ENCODE assay signal across 8 cellular contexts in the genomic region with DNA sequence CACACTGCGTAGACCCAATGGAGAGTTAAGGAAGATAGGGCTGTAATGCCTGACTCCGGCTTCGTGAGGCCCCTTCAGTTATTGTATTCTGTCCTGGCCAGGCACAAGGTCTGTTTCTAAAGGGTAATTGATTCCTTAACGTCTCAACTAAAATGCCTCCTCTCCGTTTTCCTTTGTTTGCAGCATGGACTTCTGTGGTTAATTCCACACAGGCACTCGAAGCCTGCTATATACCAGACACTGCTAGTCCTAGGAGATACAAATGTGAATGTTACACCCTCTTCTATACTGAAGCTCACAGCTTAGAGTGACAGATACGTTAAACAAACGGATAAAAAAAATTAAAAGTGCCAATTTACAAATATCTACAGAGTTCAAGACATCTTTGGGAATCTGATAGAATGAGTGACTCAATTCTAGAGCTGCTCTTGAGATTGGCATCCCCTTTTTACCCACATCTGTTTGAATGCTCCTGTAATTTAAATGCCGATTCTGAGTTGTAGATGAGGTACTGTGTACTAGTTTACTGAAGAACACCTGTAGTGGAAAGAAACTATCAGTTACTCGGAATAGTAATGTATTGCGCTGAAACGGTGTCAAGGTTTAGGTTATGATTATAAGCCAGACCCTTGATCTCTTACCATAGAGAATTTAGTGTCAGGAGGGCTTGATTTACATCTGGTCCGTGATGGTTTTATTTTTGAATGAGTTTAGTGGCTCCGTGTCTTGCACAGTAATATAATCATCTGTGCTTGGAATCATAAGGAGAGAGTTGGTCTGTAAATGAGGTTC. TPM values are rescaled to one million over a fixed set of nuclear protein-coding genes. Genes with fewer than 3 reads are reported as not detected.
DNase-seq lines count a peak whose midpoint lies in the region; ATAC-seq and TF ChIP-seq lines count a peak whose summit lies in the region.

No MANE protein-coding gene starts in this region.

- peak overlapping the region; percentile 96 for H3K27ac Mint-ChIP-seq in stimulated activated effector memory CD8-positive, alpha-beta T cell treated with anti-CD3 and anti-CD28 coated beads, Interleukin-12 subunit alpha, Interleukin-12 subunit beta, amount 100 ng/mL, for 72 hours

- intact Hi-C loops in right cardiac atrium (cut with DNase I): loop anchor here in 2 of 4 donors (2.0 to 5.0 kb wide), 2 partner anchors 109 to 114 kb away; partner anchors contain the start of gene NFKBIA (in 1 of the 2)

- peak overlapping the region; percentile 79 for H3K4me3 ChIP-seq in WERI-Rb-1 (ENCODE audit: low read depth, low read length)
- H3K4me3 ChIP-seq in right cardiac atrium (ENCODE audit: low read length): peak overlapping the region; percentile 90

- no peaks in the 10 kb centered on the region for H3K9me3 ChIP-seq in WERI-Rb-1 (ENCODE audit: severe bottlenecking)
- no peaks in the 10 kb centered on the region for H3K9me3 ChIP-seq in right cardiac atrium (ENCODE audit: control insufficient read depth, low read length)

- 7% methylated on average over 14 of the region's 14 CpGs for WGBS in right cardiac atrium

- H3K9me3 Mint-ChIP-seq in stimulated activated effector memory CD8-positive, alpha-beta T cell treated with anti-CD3 and anti-CD28 coated beads, Interleukin-12 subunit alpha, Interleukin-12 subunit beta, amount 100 ng/mL, for 72 hours: no peaks in the 10 kb centered on the region

- no peaks in the 10 kb centered on the region for H3K4me1 ChIP-seq in right cardiac atrium (ENCODE audit: control insufficient read depth, insufficient read depth, low read length)

- peaks cover 12% of the 10 kb centered on the region for H3K36me3 ChIP-seq in WERI-Rb-1

- H3K36me3 Mint-ChIP-seq in stimulated activated effector memory CD8-positive, alpha-beta T cell treated with anti-CD3 and anti-CD28 coated beads, Interleukin-12 subunit alpha, Interleukin-12 subunit beta, amount 100 ng/mL, for 72 hours: peaks cover 59% of the 10 kb centered on the region

- H3K4me3 Mint-ChIP-seq in stimulated activated effector memory CD8-positive, alpha-beta T cell treated with anti-CD3 and anti-CD28 coated beads, Interleukin-12 subunit alpha, Interleukin-12 subunit beta, amount 100 ng/mL, for 72 hours: peak overlapping the region; percentile 98

- H3K27me3 ChIP-seq in WERI-Rb-1 (ENCODE audit: insufficient read depth, low read depth, severe bottlenecking): no peaks in the 10 kb centered on the region
- no peaks in the 10 kb centered on the region for H3K27me3 ChIP-seq in right cardiac atrium (ENCODE audit: control insufficient read depth, insufficient read depth)

- DNase-seq in DMS79 treated with DMSO at 0.1 percent for 48 hours (lab: John Stamatoyannopoulos, UW): peak; percentile 78
- DNase-seq in WERI-Rb-1: no peak
- no peak for DNase-seq in right cardiac atrium
- no peak for DNase-seq in stimulated activated effector memory CD8-positive, alpha-beta T cell treated with anti-CD3 and anti-CD28 coated beads, Interleukin-12 subunit alpha, Interleukin-12 subunit beta, amount 100 ng/mL, for 72 hours (ENCODE audit: low spot score in 2 of 2)
- no peak for DNase-seq in RPMI8226
- no peak for DNase-seq in NCI-H1694 treated with DMSO at 0.1 percent for 48 hours (lab: John Stamatoyannopoulos, UW)
- DNase-seq in SIG-M5 (lab: John Stamatoyannopoulos, UW): no peak

- ATAC-seq in HG02610 (IDR thresholded peaks at IDR 0.05; ENCODE audit: unreplicated experiment) (peak; percentile 1), right cardiac atrium (peak in 1 of 2 donors; percentile 3)
- peak; percentile 11 for ATAC-seq in stimulated activated effector memory CD8-positive, alpha-beta T cell treated with anti-CD3 and anti-CD28 coated beads, Interleukin-12 subunit alpha, Interleukin-12 subunit beta, amount 100 ng/mL, for 72 hours

- no peak for TF ChIP-seq CTCF in WERI-Rb-1 (IDR thresholded peaks at IDR 0.05; ENCODE audit: low read depth, low read length)

- H3K27ac ChIP-seq in WERI-Rb-1 (peak overlapping the region; percentile 84), right cardiac atrium (ENCODE audit: low read length) (peak overlapping the region; percentile 94)

- H3K4me1 Mint-ChIP-seq in stimulated activated effector memory CD8-positive, alpha-beta T cell treated with anti-CD3 and anti-CD28 coated beads, Interleukin-12 subunit alpha, Interleukin-12 subunit beta, amount 100 ng/mL, for 72 hours: peaks cover 31% of the 10 kb centered on the region

RNA-seq across cellular contexts. Expression of gene PSMA6, which starts 0.8 kb away (rescaled TPM):
- total RNA-seq in right cardiac atrium: 100 to 1,000 TPM; 149 to 175 (median 163) TPM
- polyA plus RNA-seq in right cardiac atrium: 193 TPM
